ENCODE assay signal across 20 cellular contexts in the genomic region with DNA sequence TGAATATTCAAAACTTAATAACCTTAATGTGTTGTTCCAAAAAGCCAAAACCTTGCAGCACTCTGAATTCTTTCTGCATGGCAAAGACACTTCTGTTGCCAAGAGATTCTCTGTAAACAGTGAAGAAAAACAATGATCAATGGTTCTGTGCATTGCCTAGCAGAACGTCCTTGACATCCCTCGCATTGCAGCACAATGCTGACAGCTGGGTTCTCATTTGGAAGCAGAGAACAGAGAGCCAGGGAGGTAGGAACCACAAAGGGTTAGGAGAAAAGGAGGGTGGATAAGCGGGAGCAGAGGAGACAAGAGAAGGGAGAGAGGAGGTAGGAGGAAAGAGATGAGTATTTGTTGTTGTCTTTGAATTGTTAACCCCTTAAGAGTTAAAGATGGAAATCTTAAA.
DNase-seq lines count a peak whose midpoint lies in the region; ATAC-seq and TF ChIP-seq lines count a peak whose summit lies in the region.
"Had no signal": no experiment of that assay in that cellular context is flagged by ENCODE, and none has a peak within 500 bp of the region (broad histone marks: within the 10 kb centered on the region; RNA-seq: fewer than 3 reads in every experiment).

No MANE protein-coding gene starts in this region.

- no peak for TF ChIP-seq CTCF in VCaP (conservative IDR thresholded peaks at IDR 0.05)
- no peak for TF ChIP-seq CTCF in natural killer cell (IDR thresholded peaks at IDR 0.05)
- no peak for TF ChIP-seq CTCF in type B pancreatic cell (conservative IDR thresholded peaks at IDR 0.05)

- peaks cover 12 to 20% of the 10 kb centered on the region in 2 donors for H3K9me3 Mint-ChIP-seq in natural killer cell
- H3K9me3 Mint-ChIP-seq in type B pancreatic cell, result no peaks in the 10 kb centered on the region

- intact Hi-C loops in natural killer cell (cut with micrococcal nuclease), result no loop called here

- no peak overlapping the region for H3K4me3 Mint-ChIP-seq in natural killer cell
- no peak overlapping the region for H3K4me3 Mint-ChIP-seq in type B pancreatic cell
- H3K4me3 Mint-ChIP-seq: activated CD4-positive, alpha-beta T cell treated with anti-CD3 and anti-CD28 coated beads for 36 hours; naive thymus-derived CD4-positive, alpha-beta T cell had no signal

- no peaks in the 10 kb centered on the region for H3K36me3 Mint-ChIP-seq in natural killer cell
- H3K36me3 Mint-ChIP-seq in type B pancreatic cell, result no peaks in the 10 kb centered on the region
- H3K36me3 Mint-ChIP-seq: naive thymus-derived CD4-positive, alpha-beta T cell had no signal

- H3K27ac Mint-ChIP-seq in natural killer cell (no peak overlapping the region), type B pancreatic cell (no peak overlapping the region)
- H3K27ac Mint-ChIP-seq: activated CD4-positive, alpha-beta T cell treated with anti-CD3 and anti-CD28 coated beads for 36 hours; activated T-helper 2 cell treated with anti-CD3 and anti-CD28 coated beads, Interferon-gamma antibody, Interleukin-2, Interleukin-4, amounts not matched to agents 10 μg/mL and 5 μg/mL and 100 μg/mL, durations not matched to agents 14 hours and 24 hours and 36 hours; naive thymus-derived CD4-positive, alpha-beta T cell had no signal

- H3K4me1 Mint-ChIP-seq in natural killer cell (no peaks in the 10 kb centered on the region), type B pancreatic cell (ENCODE audit: unreplicated experiment) (no peaks in the 10 kb centered on the region)
- H3K4me1 Mint-ChIP-seq: activated CD4-positive, alpha-beta T cell treated with anti-CD3 and anti-CD28 coated beads for 36 hours had no signal

- DNase-seq in DMS153 (lab: John Stamatoyannopoulos, UW) (peak; percentile 42), NCI-H146 (lab: John Stamatoyannopoulos, UW) (peak; percentile 48), left kidney (ENCODE audit: low read depth, low spot score) (peak; percentile 14), caudate nucleus (lab: John Stamatoyannopoulos, UW) (no peak), natural killer cell (no peak), type B pancreatic cell (ENCODE audit: extremely low spot score, unreplicated experiment) (no peak), GM19240 (ENCODE audit: insufficient read length, low spot score) (no peak)
- DNase-seq: activated CD4-positive, alpha-beta T cell treated with anti-CD3 and anti-CD28 coated beads for 36 hours; effector memory CD4-positive, alpha-beta T cell; heart left ventricle; naive thymus-derived CD4-positive, alpha-beta T cell; NCI-H187; NCI-H82; Peyer's patch; stimulated activated CD4-positive, alpha-beta T cell treated with anti-CD3 and anti-CD28 coated beads, Interleukin-4, amount 100 ng/mL, for 1 hour; T1000 had no signal

- H3K27ac ChIP-seq in VCaP (peak overlapping the region; percentile 44), caudate nucleus (ENCODE audit: low read depth, low read length) (no peak overlapping the region)
- H3K27ac ChIP-seq: heart left ventricle, Peyer's patch, prostate gland had no signal

- H3K27me3 Mint-ChIP-seq in natural killer cell (ENCODE audit: low read depth in 2 of 2), result no peaks in the 10 kb centered on the region
- H3K27me3 Mint-ChIP-seq in type B pancreatic cell, result no peaks in the 10 kb centered on the region
- H3K27me3 Mint-ChIP-seq: activated CD4-positive, alpha-beta T cell treated with anti-CD3 and anti-CD28 coated beads for 36 hours; naive thymus-derived CD4-positive, alpha-beta T cell had no signal

- ATAC-seq in natural killer cell, result no peak
- ATAC-seq: activated CD4-positive, alpha-beta T cell treated with anti-CD3 and anti-CD28 coated beads for 36 hours; heart left ventricle; naive thymus-derived CD4-positive, alpha-beta T cell; SK-N-SH treated with all-trans-retinoic acid at 6 μM for 48 hours had no signal

Comparison
In these comparisons a context has a peak if more than half of its experiments do, and no peak if none do; other contexts are left out.
1. DNase-seq: peak in DMS153 (single experiment), NCI-H146 (single experiment) and left kidney (single experiment); none in caudate nucleus (0 of 61), natural killer cell (single experiment), type B pancreatic cell (single experiment) and GM19240 (single experiment).